In the genomic region with DNA sequence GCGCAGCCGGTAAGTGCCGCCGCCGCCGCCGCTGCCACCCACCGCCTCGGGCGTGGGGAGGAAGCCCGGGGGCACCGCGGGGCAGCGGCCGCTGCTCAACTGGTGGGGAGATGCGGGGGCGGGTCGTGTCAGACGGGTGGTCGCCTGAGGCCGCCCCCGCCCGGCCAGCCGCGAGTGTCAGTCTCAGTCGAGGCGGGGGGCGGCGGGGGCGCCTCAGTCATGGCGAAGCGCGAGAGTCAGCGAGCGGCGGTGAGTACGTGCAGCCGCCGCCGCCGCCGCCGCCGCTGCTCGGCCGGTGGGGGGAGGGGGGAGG, we compare ENCODE assay signal across 8 cellular contexts.
DNase-seq lines count a peak whose midpoint lies in the region; ATAC-seq and TF ChIP-seq lines count a peak whose summit lies in the region.

No MANE protein-coding gene starts in this region.

- no peak overlapping the region for H3K4me2 ChIP-seq in mesendoderm (ENCODE audit: low read length)

- H2BK120ac ChIP-seq in mesendoderm (ENCODE audit: low read depth, low read length): peak overlapping the region; percentile 20

- TF ChIP-seq CTCF in GM12864 (IDR thresholded peaks at IDR 0.05; ENCODE audit: low read depth, low read length, missing control alignments) (no peak), adrenal gland (IDR thresholded peaks at IDR 0.05) (no peak)

- WGBS in adrenal gland, 4 donors: 1 to 3% (median 1%) methylated on average over 15 to 37 of the region's 46 CpGs; no CpG with 5 or more reads in 1 of the 4 donors
- WGBS in mesendoderm (ENCODE audit: extremely low coverage, insufficient coverage, low lambda C conversion rate): no CpG with 5 or more reads among the region's 46 CpGs

- no peak overlapping the region for H3K4ac ChIP-seq in mesendoderm (ENCODE audit: low read depth, low read length)

- intact Hi-C loops in adrenal gland (cut with DNase I): loop anchor here in 1 of 2 donors (2.0 to 10.0 kb wide), 2 partner anchors 74 to 76 kb away; a partner anchor contains a TSS

- peak overlapping the region; percentile 61 for H3K9ac ChIP-seq in mesendoderm (ENCODE audit: low read length)

- H2AK5ac ChIP-seq in mesendoderm (ENCODE audit: low read length): no peak overlapping the region

- no peak for TF ChIP-seq POLR2A in adrenal gland (IDR thresholded peaks at IDR 0.05)

- H2BK15ac ChIP-seq in mesendoderm (replicated peaks; ENCODE audit: low read depth): no peak overlapping the region

- H3K79me2 ChIP-seq in mesendoderm (ENCODE audit: control insufficient read depth, insufficient read depth, low read length): peaks cover 1% of the 10 kb centered on the region

- H3K27me3 ChIP-seq in adrenal gland (no peaks in the 10 kb centered on the region), mesendoderm (ENCODE audit: insufficient read depth, low read length, poor library complexity) (no peaks in the 10 kb centered on the region)

- H3K4me3 ChIP-seq in GM12864 (ENCODE audit: low read depth, low read length): peak overlapping the region; percentile 84
- peak overlapping the region; percentile 36 to 93 (median 73) for H3K4me3 ChIP-seq in adrenal gland
- no peak overlapping the region for H3K4me3 ChIP-seq in mesendoderm (ENCODE audit: low read length)

- no peaks in the 10 kb centered on the region for H3K9me3 ChIP-seq in adrenal gland (replicated peaks in 1 of 3)

- peak overlapping the region; percentile 89 for H3K18ac ChIP-seq in mesendoderm (ENCODE audit: low read length)

- H3K27ac ChIP-seq in adrenal gland (peak overlapping the region; percentile 76 to 96 (median 87)), mesendoderm (ENCODE audit: low read depth, low read length) (peak overlapping the region; percentile 78)

- no peak for DNase-seq in GM12864 (ENCODE audit: low read depth)
- no peak for DNase-seq in adrenal gland
- no peak for DNase-seq in mesendoderm
- no peak for DNase-seq in NCI-H69 (lab: John Stamatoyannopoulos, UW)
- no peak for DNase-seq in LoVo (ENCODE audit: low spot score)
- DNase-seq in hypothalamus (lab: John Stamatoyannopoulos, UW): no peak
- DNase-seq in iPS-NIHi11 (ENCODE audit: low spot score): no peak

- H3K56ac ChIP-seq in mesendoderm (ENCODE audit: low read length): peak overlapping the region; percentile 67

- H3K23ac ChIP-seq in mesendoderm (ENCODE audit: low read length): no peak overlapping the region

- no peaks in the 10 kb centered on the region for H3K36me3 ChIP-seq in adrenal gland (replicated peaks in 1 of 2)
- H3K36me3 ChIP-seq in mesendoderm (ENCODE audit: control insufficient read depth, insufficient read depth, low read length): no peaks in the 10 kb centered on the region

- H3K4me1 ChIP-seq in adrenal gland (replicated peaks in 1 of 2) (peaks cover 4 to 50% of the 10 kb centered on the region in 2 donors), mesendoderm (ENCODE audit: control insufficient read depth, low read depth, low read length) (no peaks in the 10 kb centered on the region)

- ATAC-seq in HG02840 (IDR thresholded peaks at IDR 0.05; ENCODE audit: low FRiP score, unreplicated experiment): peak; percentile 3

- no peak overlapping the region for H2BK5ac ChIP-seq in mesendoderm (ENCODE audit: low read length)

- H4K8ac ChIP-seq in mesendoderm (ENCODE audit: low read depth, low read length): no peak overlapping the region

- no peak overlapping the region for H4K5ac ChIP-seq in mesendoderm (ENCODE audit: low read length)

- no peaks in the 10 kb centered on the region for H3K79me1 ChIP-seq in mesendoderm (ENCODE audit: low read length)
